25 cellular contexts compared by ENCODE assay signal in the genomic region with DNA sequence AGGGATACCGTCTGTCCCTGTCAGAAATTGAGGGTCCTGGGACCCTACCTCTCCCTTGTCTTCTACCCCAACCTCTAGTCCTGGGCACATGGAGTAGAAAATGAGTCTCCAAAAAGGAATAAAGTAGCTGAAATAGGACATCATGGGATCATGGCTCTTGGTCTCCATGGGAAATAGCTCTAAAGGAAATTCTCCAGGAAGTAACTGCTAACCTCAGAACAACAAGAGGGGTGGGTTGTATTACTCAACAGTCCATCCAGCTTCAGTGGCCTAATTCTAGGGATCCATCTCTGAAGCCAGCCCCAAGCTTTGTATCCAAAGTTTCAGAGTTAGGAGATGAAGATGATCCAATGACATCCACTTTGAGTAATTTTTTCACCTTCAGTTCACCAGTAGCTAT. TPM values are rescaled to one million over a fixed set of nuclear protein-coding genes. Genes with fewer than 3 reads are reported as not detected.
DNase-seq lines count a peak whose midpoint lies in the region; ATAC-seq, FAIRE-seq and TF ChIP-seq lines count a peak whose summit lies in the region.
"Had no signal": no experiment of that assay in that cellular context is flagged by ENCODE, and none has a peak within 500 bp of the region (broad histone marks: within the 10 kb centered on the region; RNA-seq: fewer than 3 reads in every experiment).

No MANE protein-coding gene starts in this region.

- H3K27me3 ChIP-seq in bronchial epithelial cell (ENCODE audit: control insufficient read depth, insufficient read depth, low read length) (peaks cover 3% of the 10 kb centered on the region), endothelial cell of umbilical vein (ENCODE audit: control insufficient read depth in 2 of 2, insufficient read depth in 2 of 2, low read length in 2 of 2) (no peaks in the 10 kb centered on the region)
- H3K27me3 ChIP-seq: BLaER1 treated with 17β-estradiol and CSF1 and Interleukin-3, amounts not matched to agents 10 nM and 100 nM had no signal

- FAIRE-seq in bronchial epithelial cell (lab: Jason Lieb, UNC), result peak; percentile 18
- no peak for FAIRE-seq in endothelial cell of umbilical vein (lab: Jason Lieb, UNC)
- FAIRE-seq: A549, GM12891, GM18507, H54 had no signal

- H3K27me3 Mint-ChIP-seq in HFFc6 (ENCODE audit: insufficient read depth), result no peaks in the 10 kb centered on the region; the same call in none of the 2 replicates

- H3K27ac ChIP-seq in endothelial cell of umbilical vein (ENCODE audit: insufficient read depth, low read depth, low read length), result no peak overlapping the region
- H3K27ac ChIP-seq: BLaER1 treated with 17β-estradiol and CSF1 and Interleukin-3, amounts not matched to agents 10 nM and 100 nM had no signal

- POLR2A ChIA-PET in endothelial cell of umbilical vein (lab: Charles Lee), result no interaction called here

- peak overlapping the region; percentile 84 for H2AFZ ChIP-seq in endothelial cell of umbilical vein (ENCODE audit: low read depth, low read length)

- no peak overlapping the region for H3K9ac ChIP-seq in endothelial cell of umbilical vein (replicated peaks; ENCODE audit: extremely low read depth, insufficient read depth, low read length)

- no peaks in the 10 kb centered on the region for H3K9me3 ChIP-seq in endothelial cell of umbilical vein (replicated peaks; ENCODE audit: control insufficient read depth, insufficient read depth, low read length)
- H3K9me3 ChIP-seq: A549; BE2C; BLaER1 treated with 17β-estradiol and CSF1 and Interleukin-3, amounts not matched to agents 10 nM and 100 nM; HAP-1 had no signal

- CTCF ChIA-PET in endothelial cell of umbilical vein (lab: Charles Lee), result interaction anchor here (0.7 to 7.4 kb wide), 25 partner anchors 8 to 718 kb away, joined by 3 to 233 read pairs (median 5); a partner anchor contains a TSS

- H3K27ac Mint-ChIP-seq in HFFc6, result no peak overlapping the region
- H3K27ac Mint-ChIP-seq: CD4-positive, alpha-beta T cell had no signal

- H4K20me1 ChIP-seq in endothelial cell of umbilical vein (replicated peaks; ENCODE audit: control insufficient read depth, extremely low read depth, insufficient read depth, low read length), result no peaks in the 10 kb centered on the region
- H4K20me1 ChIP-seq: BLaER1 treated with 17β-estradiol and CSF1 and Interleukin-3, amounts not matched to agents 10 nM and 100 nM had no signal

- no TSS peak for BruUV-seq in endothelial cell of umbilical vein (replicated peaks; lab: Mats Ljungman, UMichigan)

- H3K4me2 ChIP-seq in endothelial cell of umbilical vein (ENCODE audit: insufficient read depth, low read length), result peak overlapping the region; percentile 14
- H3K4me2 ChIP-seq: A549 had no signal

- H3K36me3 ChIP-seq in bronchial epithelial cell (ENCODE audit: control insufficient read depth, insufficient read depth, low read length) (no peaks in the 10 kb centered on the region), endothelial cell of umbilical vein (ENCODE audit: control insufficient read depth in 2 of 2, extremely low read depth in 1 of 2, insufficient read depth in 2 of 2, low read length in 2 of 2) (no peaks in the 10 kb centered on the region)
- H3K36me3 ChIP-seq: BE2C; BLaER1 treated with 17β-estradiol and CSF1 and Interleukin-3, amounts not matched to agents 10 nM and 100 nM; HAP-1 had no signal

- TF ChIP-seq CTCF in bronchial epithelial cell (IDR thresholded peaks at IDR 0.05; ENCODE audit: insufficient read depth, low read length, severe bottlenecking), result no peak
- no peak for TF ChIP-seq CTCF in endothelial cell of umbilical vein (IDR thresholded peaks at IDR 0.05; ENCODE audit: extremely low read depth in 1 of 2, insufficient read depth in 1 of 2, low read depth in 1 of 2, low read length in 2 of 2)
- no peak for TF ChIP-seq CTCF in HFFc6 (IDR thresholded peaks at IDR 0.05)

- DNase-seq in HT1080 (ENCODE audit: low read depth), result peak; percentile 9
- no peak for DNase-seq in bronchial epithelial cell (ENCODE audit: low read depth)
- DNase-seq in endothelial cell of umbilical vein (ENCODE audit: low read depth, low spot score), result peak; percentile 38
- DNase-seq in HFFc6, result no peak
- DNase-seq in stimulated activated CD4-positive, alpha-beta T cell treated with anti-CD3 and anti-CD28 coated beads, Interleukin-15, amount 100 ng/mL, for 24 hours, result no peak
- no peak for DNase-seq in NCI-H2171 treated with DMSO at 0.1 percent for 48 hours (lab: John Stamatoyannopoulos, UW)
- DNase-seq: 8988T; ACHN; AML-193; BE2C; Calu3; CD4-positive, alpha-beta T cell; CD8-positive, alpha-beta memory T cell; DMS53; DMS79 treated with DMSO at 0.1 percent for 48 hours; GF-D8; GOT3 had no signal

- intact Hi-C loops in endothelial cell of umbilical vein (cut with micrococcal nuclease), result loop anchor here (5.0 kb wide), 2 partner anchors 147 to 717 kb away; no protein-coding TSS in a partner anchor

- dilution Hi-C loops in endothelial cell of umbilical vein (cut with MboI; ENCODE audit: extremely low pct_ligation_motif_present, low sequenced_read_pairs), result no loop called here

- H3K36me3 Mint-ChIP-seq in HFFc6 (ENCODE audit: low read depth), result no peaks in the 10 kb centered on the region
- H3K36me3 Mint-ChIP-seq: CD14-positive monocyte; CD8-positive, alpha-beta memory T cell had no signal

- H3K9me1 ChIP-seq in endothelial cell of umbilical vein (replicated peaks; ENCODE audit: control insufficient read depth, extremely low read depth, insufficient read depth, low read length), result no peaks in the 10 kb centered on the region

- H3K4me3 ChIP-seq in bronchial epithelial cell (ENCODE audit: low read depth, low read length) (no peak overlapping the region), endothelial cell of umbilical vein (replicated peaks in 1 of 3; ENCODE audit: insufficient read depth in 1 of 3, low read depth in 1 of 3, low read length in 3 of 3) (no peak overlapping the region)
- H3K4me3 ChIP-seq: A549; BLaER1 treated with 17β-estradiol and CSF1 and Interleukin-3, amounts not matched to agents 10 nM and 100 nM; HAP-1 had no signal

- peaks cover 5% of the 10 kb centered on the region for H3K4me1 ChIP-seq in endothelial cell of umbilical vein (ENCODE audit: control insufficient read depth, extremely low read depth, insufficient read depth, low read length)
- H3K4me1 ChIP-seq: BE2C, HAP-1 had no signal

- TF ChIP-seq POLR2A in endothelial cell of umbilical vein (IDR thresholded peaks at IDR 0.05; ENCODE audit: low read depth, low read length), result no peak

- peaks cover 19% of the 10 kb centered on the region for H3K4me1 Mint-ChIP-seq in HFFc6 (ENCODE audit: low read depth)
- H3K4me1 Mint-ChIP-seq: CD14-positive monocyte; CD8-positive, alpha-beta memory T cell had no signal

- no peak for ATAC-seq in GM18517 (IDR thresholded peaks at IDR 0.05; ENCODE audit: unreplicated experiment)
- ATAC-seq: A549 had no signal

- H3K79me2 ChIP-seq in endothelial cell of umbilical vein (ENCODE audit: control insufficient read depth, insufficient read depth, low read length), result no peaks in the 10 kb centered on the region

- H3K9me3 Mint-ChIP-seq in HFFc6, result no peaks in the 10 kb centered on the region
- H3K9me3 Mint-ChIP-seq: CD14-positive monocyte; CD4-positive, alpha-beta T cell; CD8-positive, alpha-beta memory T cell had no signal

- no peak overlapping the region for H3K4me3 Mint-ChIP-seq in HFFc6
- H3K4me3 Mint-ChIP-seq: CD14-positive monocyte; CD4-positive, alpha-beta T cell; CD8-positive, alpha-beta memory T cell had no signal

TF ChIP-seq in endothelial cell of umbilical vein, 7 proteins besides CTCF, POLR2A, EP300 and RAD21:
- TF ChIP-seq MYC (IDR thresholded peaks at IDR 0.05; ENCODE audit: low read depth, low read length), result no peak

RNA-seq across cellular contexts. Expression of a gene that starts 11.0 kb away (rescaled TPM):
- 17.2 and 18.6 TPM in 2 replicates for total RNA-seq in HT1080 (2014; rRNA removed; shearing (Covaris generic))
- 23.9 and 24.6 TPM in 2 replicates for polyA plus RNA-seq in HT1080 (2015; cell fraction: cytosol; rRNA removed)
- 51.9 and 52.5 TPM in 2 replicates for polyA plus RNA-seq in HT1080 (2015; cell fraction: nucleus; rRNA removed)
- 4.5 and 4.9 TPM in 2 replicates for total RNA-seq in bronchial epithelial cell
- 46.2 and 52.1 TPM in 2 replicates for total RNA-seq in endothelial cell of umbilical vein
- 26.1 and 29.9 TPM in 2 replicates for polyA plus RNA-seq in endothelial cell of umbilical vein
- 17.3 and 22.6 TPM in 2 replicates for polyA plus RNA-seq in endothelial cell of umbilical vein (2011; cell fraction: cytosol; rRNA removed)
- polyA plus RNA-seq in endothelial cell of umbilical vein (2011; cell fraction: nucleus; rRNA removed), result 63.2 and 68.8 TPM in 2 replicates
- 19.2 and 22.1 TPM in 2 replicates for polyA plus RNA-seq in endothelial cell of umbilical vein (2012)
- polyA minus RNA-seq in endothelial cell of umbilical vein, result 63.2 and 73.2 TPM in 2 replicates
- polyA minus RNA-seq in endothelial cell of umbilical vein (2011; cell fraction: cytosol; rRNA and poly(A)+ RNA removed), result 9.9 TPM
- polyA minus RNA-seq in endothelial cell of umbilical vein (2011; cell fraction: nucleus; rRNA and poly(A)+ RNA removed), result 34.4 and 34.6 TPM in 2 replicates
- 10 to 100 TPM; 54.0 to 70.7 (median 59.9) TPM for total RNA-seq in HFFc6 (2021; fragmentation: NEBNext Ultra II Directional; extraction: Animal tissue kit (Norgen Biotek cat#: 25700))
- polyA plus RNA-seq: CD8-positive, alpha-beta memory T cell had no signal

Comparison
In these comparisons a context has a peak if more than half of its experiments do, and no peak if none do; other contexts are left out.
1. DNase-seq: peak in HT1080 (single experiment) and endothelial cell of umbilical vein (single experiment); none in bronchial epithelial cell (single experiment), HFFc6 (single experiment), stimulated activated CD4-positive, alpha-beta T cell treated with anti-CD3 and anti-CD28 coated beads, Interleukin-15, amount 100 ng/mL, for 24 hours (single experiment) and NCI-H2171 treated with DMSO at 0.1 percent for 48 hours (single experiment).